ENCODE assay signal across 8 cellular contexts in genomic region chr16:3101841-3102470, GRCh38. TPM values are rescaled to one million over a fixed set of nuclear protein-coding genes. Genes with fewer than 3 reads are reported as not detected.
DNase-seq lines count a peak whose midpoint lies in the region; ATAC-seq, FAIRE-seq and TF ChIP-seq lines count a peak whose summit lies in the region.

No MANE protein-coding gene starts in this region.

- H2BK5ac ChIP-seq in IMR-90 (ENCODE audit: low read depth, low read length, poor library complexity, severe bottlenecking): no peak overlapping the region

- no peak overlapping the region for H4K91ac ChIP-seq in IMR-90 (ENCODE audit: insufficient read depth, low read depth, low read length)

- TF ChIP-seq RAD21 in IMR-90 (IDR thresholded peaks at IDR 0.05; ENCODE audit: low read length): no peak
- no peak for TF ChIP-seq RAD21 in GM12878 (IDR thresholded peaks at IDR 0.05; ENCODE audit: insufficient read depth, low read depth, low read length)

- 57% methylated on average over 3 of the region's 27 CpGs; no CpG with 5 or more reads in 1 of the 2 experiments for WGBS in IMR-90 (ENCODE audit: extremely low coverage in 2 of 2, insufficient read length in 1 of 2), 2 experiments
- 4% methylated on average over 27 of the region's 27 CpGs for WGBS in GM12878 (ENCODE audit: insufficient coverage, insufficient replicate concordance, low lambda C conversion rate, missing lambda C conversion rate)

- peak overlapping the region; percentile 69 to 91 (median 85) for H3K4me2 ChIP-seq in BLaER1 treated with 17β-estradiol and CSF1 and Interleukin-3, amounts not matched to agents 10 nM and 100 nM
- no peak overlapping the region for H3K4me2 ChIP-seq in IMR-90 (ENCODE audit: low read depth, low read length)
- H3K4me2 ChIP-seq in GM12878 (ENCODE audit: control insufficient read depth, insufficient read depth): peak overlapping the region; percentile 38

- BruUV-seq in IMR-90 (replicated peaks; lab: Mats Ljungman, UMichigan): no TSS peak
- no TSS peak for BruUV-seq in GM12878 (replicated peaks; lab: Mats Ljungman, UMichigan)

- H3K18ac ChIP-seq in IMR-90 (ENCODE audit: low read depth, low read length): no peak overlapping the region

- H4K5ac ChIP-seq in IMR-90 (ENCODE audit: low read depth, low read length): no peak overlapping the region

- no peaks in the 10 kb centered on the region for H4K20me1 ChIP-seq in BLaER1 treated with 17β-estradiol and CSF1 and Interleukin-3, amounts not matched to agents 10 nM and 100 nM
- H4K20me1 ChIP-seq in IMR-90 (ENCODE audit: insufficient read depth, low read length): no peaks in the 10 kb centered on the region
- no peaks in the 10 kb centered on the region for H4K20me1 ChIP-seq in GM12878 (ENCODE audit: control insufficient read depth, insufficient read depth)

- H3K56ac ChIP-seq in IMR-90 (ENCODE audit: extremely low read depth, insufficient read depth, low read length): no peak overlapping the region

- TF ChIP-seq POLR2A in IMR-90 (IDR thresholded peaks at IDR 0.05; ENCODE audit: low read depth, low read length) (no peak), GM12878 (IDR thresholded peaks at IDR 0.05; ENCODE audit: low read depth, low read length) (no peak)

- H3K9me1 ChIP-seq in IMR-90 (ENCODE audit: insufficient read depth, low read length): peaks cover 22% of the 10 kb centered on the region

- POLR2A ChIA-PET in IMR-90 (lab: Charles Lee; ENCODE audit: unreplicated experiment): no interaction called here
- POLR2A ChIA-PET in GM12878 (lab: Charles Lee): interaction anchor here (0.6 to 2.0 kb wide), 9 partner anchors 14 to 365 kb away, joined by 3 to 11 read pairs (median 6); partner anchors contain the start of gene ZNF213

- dilution Hi-C loops in IMR-90 (cut with HindIII; ENCODE audit: low sequenced_read_pairs, unreplicated experiment): no loop called here

- no peaks in the 10 kb centered on the region for H3K9me3 ChIP-seq in BLaER1 treated with 17β-estradiol and CSF1 and Interleukin-3, amounts not matched to agents 10 nM and 100 nM (replicated peaks in 1 of 11)
- H3K9me3 ChIP-seq in IMR-90 (ENCODE audit: control insufficient read depth, insufficient read depth, low read length) (no peaks in the 10 kb centered on the region), GM12878 (replicated peaks; ENCODE audit: control insufficient read depth, insufficient read depth, low read length) (no peaks in the 10 kb centered on the region), mononuclear cell (ENCODE audit: low read depth, low read length) (no peaks in the 10 kb centered on the region)

- H2AFZ ChIP-seq in IMR-90 (replicated peaks; ENCODE audit: low read length, poor library complexity): peak overlapping the region; percentile 57
- peak overlapping the region; percentile 95 for H2AFZ ChIP-seq in GM12878 (ENCODE audit: control insufficient read depth, low read depth, low read length)

- SMC1A ChIA-PET in GM12878 (lab: Charles Lee; ENCODE audit: uncharacterized antibody, unreplicated experiment): interaction anchor here (0.9 to 7.4 kb wide), 5 partner anchors 10 to 32 kb away, joined by 3 to 67 read pairs (median 5); partner anchors contain the start of genes ZNF205 and ZNF213

- no peak overlapping the region for H2AK9ac ChIP-seq in IMR-90 (replicated peaks; ENCODE audit: low read depth, low read length, poor library complexity)

- no peak overlapping the region for H2BK20ac ChIP-seq in IMR-90 (ENCODE audit: low read depth, low read length)

- H2BK120ac ChIP-seq in IMR-90 (ENCODE audit: low read depth, low read length): no peak overlapping the region

- no peak for DNase-seq in IMR-90
- no peak for DNase-seq in GM12878 (ENCODE audit: low read depth, low spot score)
- DNase-seq in GM10266 (ENCODE audit: extremely low spot score): no peak
- DNase-seq in NCI-H2227 (lab: John Stamatoyannopoulos, UW; ENCODE audit: unreplicated experiment): no peak
- no peak for DNase-seq in NCI-H2196 (lab: John Stamatoyannopoulos, UW; ENCODE audit: unreplicated experiment)

- no peak overlapping the region for H2BK15ac ChIP-seq in IMR-90 (ENCODE audit: low read depth, low read length)

- no peaks in the 10 kb centered on the region for H3K36me3 ChIP-seq in BLaER1 treated with 17β-estradiol and CSF1 and Interleukin-3, amounts not matched to agents 10 nM and 100 nM
- H3K36me3 ChIP-seq in IMR-90 (ENCODE audit: control insufficient read depth, insufficient read depth, low read length): no peaks in the 10 kb centered on the region
- H3K36me3 ChIP-seq in GM12878 (ENCODE audit: control insufficient read depth in 2 of 2, insufficient read depth in 2 of 2, low read length in 1 of 2): no peaks in the 10 kb centered on the region

- RAD21 ChIA-PET in GM12878 (lab: Charles Lee; ENCODE audit: unreplicated experiment): interaction anchor here (0.7 to 5.0 kb wide), 4 partner anchors 23 to 399 kb away, joined by 3 to 38 read pairs (median 4); no protein-coding TSS in a partner anchor

- peak overlapping the region; percentile 45 to 77 (median 66) for H3K9ac ChIP-seq in BLaER1 treated with 17β-estradiol and CSF1 and Interleukin-3, amounts not matched to agents 10 nM and 100 nM
- H3K9ac ChIP-seq in IMR-90 (ENCODE audit: low read depth, low read length) (no peak overlapping the region), GM12878 (ENCODE audit: control insufficient read depth, insufficient read depth, low read length) (peak overlapping the region; percentile 30; the same call in 1 of the 2 replicates)

- no peak for ATAC-seq in IMR-90 (ENCODE audit: low read depth)
- no peak for ATAC-seq in GM12878
- ATAC-seq in HG02588 (IDR thresholded peaks at IDR 0.05; ENCODE audit: unreplicated experiment): no peak

- H3K4me1 ChIP-seq in BLaER1 treated with 17β-estradiol and CSF1 and Interleukin-3, amounts not matched to agents 10 nM and 100 nM: peaks cover 46 to 90% (median 82%) of the 10 kb centered on the region in 10 experiments
- H3K4me1 ChIP-seq in IMR-90 (ENCODE audit: control insufficient read depth, insufficient read depth, low read length): peaks cover 3% of the 10 kb centered on the region
- H3K4me1 ChIP-seq in GM12878 (ENCODE audit: control insufficient read depth, insufficient read depth, low read length): peaks cover 22% of the 10 kb centered on the region
- H3K4me1 ChIP-seq in mononuclear cell (ENCODE audit: insufficient read depth, low read length): peaks cover 51% of the 10 kb centered on the region

- peak overlapping the region; percentile 30 to 58 (median 42); a peak in 19 of 20 replicates for H3K4me3 ChIP-seq in BLaER1 treated with 17β-estradiol and CSF1 and Interleukin-3, amounts not matched to agents 10 nM and 100 nM
- H3K4me3 ChIP-seq in IMR-90 (ENCODE audit: insufficient read depth, low read depth, low read length) (no peak overlapping the region), GM12878 (peak overlapping the region; percentile 42; the same call in 1 of the 2 replicates), mononuclear cell (ENCODE audit: low read length) (peak overlapping the region; percentile 13)

- intact Hi-C loops in IMR-90 (cut with micrococcal nuclease): no loop called here
- intact Hi-C loops in GM12878 (cut with micrococcal nuclease; ENCODE audit: unreplicated experiment): loop anchor here (2.0 kb wide), 1 partner anchor 25 kb away; no protein-coding TSS in a partner anchor

- no peak overlapping the region for H3K4ac ChIP-seq in IMR-90 (ENCODE audit: low read depth, low read length)

- no peak overlapping the region for H3K23ac ChIP-seq in IMR-90 (ENCODE audit: low read depth, low read length)

- no peak overlapping the region for H3K14ac ChIP-seq in IMR-90 (replicated peaks; ENCODE audit: low read depth, low read length)

- no peaks in the 10 kb centered on the region for H3K27me3 ChIP-seq in BLaER1 treated with 17β-estradiol and CSF1 and Interleukin-3, amounts not matched to agents 10 nM and 100 nM
- H3K27me3 ChIP-seq in IMR-90 (ENCODE audit: control insufficient read depth, insufficient read depth, low read length) (peaks cover 24% of the 10 kb centered on the region), GM12878 (replicated peaks in 1 of 2; ENCODE audit: control insufficient read depth in 2 of 2, insufficient read depth in 2 of 2, low read length in 1 of 2) (no peaks in the 10 kb centered on the region), mononuclear cell (ENCODE audit: insufficient read depth, low read length) (no peaks in the 10 kb centered on the region)

- H3K79me2 ChIP-seq in GM12878 (ENCODE audit: control insufficient read depth, insufficient read depth, low read length): no peaks in the 10 kb centered on the region

- no peak overlapping the region for H4K8ac ChIP-seq in IMR-90 (ENCODE audit: low read depth in 2 of 2, low read length in 2 of 2)

- CTCF ChIA-PET in IMR-90 (lab: Yijun Ruan, JAX) (interaction anchor here (1.2 kb wide), 1 partner anchor 43 kb away, joined by 3 read pairs; no protein-coding TSS in a partner anchor), GM12878 (lab: Yijun Ruan, JAX) (interaction anchor here (0.6 to 21.2 kb wide), 12 partner anchors 9 to 74 kb away, joined by 3 to 396 read pairs (median 4); partner anchors contain the start of gene IL32)

- H2AK5ac ChIP-seq in IMR-90 (ENCODE audit: low read depth, low read length): no peak overlapping the region

- no peaks in the 10 kb centered on the region for H3K79me1 ChIP-seq in IMR-90 (ENCODE audit: low read depth in 1 of 2, low read length in 2 of 2)

- peak overlapping the region; percentile 35 to 83 (median 69); a peak in 21 of 22 replicates for H3K27ac ChIP-seq in BLaER1 treated with 17β-estradiol and CSF1 and Interleukin-3, amounts not matched to agents 10 nM and 100 nM
- H3K27ac ChIP-seq in IMR-90 (ENCODE audit: insufficient read depth, low read length): no peak overlapping the region
- H3K27ac ChIP-seq in GM12878 (ENCODE audit: control insufficient read depth, insufficient read depth): no peak overlapping the region

- FAIRE-seq in GM12878 (lab: Jason Lieb, UNC): no peak

- TF ChIP-seq CTCF in IMR-90 (conservative IDR thresholded peaks at IDR 0.05; ENCODE audit: low read depth, low read length) (no peak), GM12878 (IDR thresholded peaks at IDR 0.05 in 2 of 3, conservative IDR thresholded peaks at IDR 0.05 in 1 of 3; ENCODE audit: control insufficient read depth in 2 of 3, extremely low read depth in 1 of 3, insufficient read depth in 1 of 3, low read depth in 3 of 3, low read length in 3 of 3) (no peak), GM10266 (IDR thresholded peaks at IDR 0.05; ENCODE audit: control insufficient read depth, insufficient read depth, low read depth, missing control alignments) (no peak)

- TF ChIP-seq EP300 in GM12878 (IDR thresholded peaks at IDR 0.05; ENCODE audit: borderline replicate concordance in 1 of 2, control insufficient read depth in 1 of 2, low read depth in 2 of 2, low read length in 2 of 2): no peak

- in situ Hi-C loops in IMR-90 (cut with MboI; ENCODE audit: low sequenced_read_pairs) (loop anchor here (5.0 kb wide), 1 partner anchor 40 kb away; no protein-coding TSS in a partner anchor), GM12878 (cut with MboI) (no loop called here)

RNA-seq across cellular contexts. Expression of gene ZSCAN10, which starts 2.9 kb away (rescaled TPM):
- total RNA-seq in IMR-90 (2012; rRNA removed) (not detected in 2 replicates), GM12878 (2014; rRNA removed) (0.06 TPM in 1 of 2 replicates, not detected in the other), GM12878 (2014; rRNA removed; fragmentation: Illumina TruSeq; extraction: Trizol) (not detected in 2 replicates), GM12878 (2021) (not detected in 2 replicates), mononuclear cell (under 0.01 TPM)
- polyA plus RNA-seq in IMR-90 (2012; rRNA removed) (not detected in 2 replicates), GM12878 (2011; rRNA removed) (not detected in 2 replicates), GM12878 (2014; fragmentation: Illumina TruSeq; extraction: Trizol) (not detected in 2 replicates), GM12878 (2014; fragmentation: Nextera tagmentation; extraction: Ambion mirVana) (not detected), GM12878 (2014; rRNA removed) (0.06 TPM in 1 of 2 replicates, not detected in the other), GM12878 (2016; fragmentation: Nextera tagmentation; extraction: Ambion mirVana) (under 1 TPM in 1 of 2 experiments, not detected in 1; 0.33 TPM)
- polyA plus RNA-seq in IMR-90 (2012; cell fraction: cytosol; rRNA removed): not detected in 2 replicates
- polyA plus RNA-seq in IMR-90 (2012; cell fraction: nucleus; rRNA removed; ENCODE audit: low replicate concordance): 0.02 and 0.12 TPM in 2 replicates
- 0.22 TPM in 1 of 2 replicates, not detected in the other for total RNA-seq in GM12878 (2013; cell fraction: nucleolus; rRNA removed)
- polyA plus RNA-seq in GM12878 (2011; ENCODE audit: low read depth): not detected
- polyA plus RNA-seq in GM12878 (2011; cell fraction: cytosol; rRNA removed): 0.01 and 0.05 TPM in 2 replicates
- polyA plus RNA-seq in GM12878 (2011; cell fraction: nucleus; rRNA removed): 0.07 and 0.15 TPM in 2 replicates
- polyA plus RNA-seq in GM12878 (2012): 0.06 TPM in 1 of 2 replicates, not detected in the other
- polyA minus RNA-seq in GM12878 (2011; rRNA and poly(A)+ RNA removed): not detected in 2 replicates
- polyA minus RNA-seq in GM12878 (2011; cell fraction: cytosol; rRNA and poly(A)+ RNA removed): not detected in 2 replicates
- not detected in 2 replicates for polyA minus RNA-seq in GM12878 (2011; cell fraction: nucleus; rRNA and poly(A)+ RNA removed)

RNA-seq across cellular contexts. Expression of gene ZNF205, which starts 10.4 kb away (rescaled TPM):
- total RNA-seq in IMR-90 (2012; rRNA removed): 8.2 and 8.3 TPM in 2 replicates
- polyA plus RNA-seq in IMR-90 (2012; rRNA removed): 12.7 and 14.5 TPM in 2 replicates
- 9.2 and 18.7 TPM in 2 replicates for polyA plus RNA-seq in IMR-90 (2012; cell fraction: cytosol; rRNA removed)
- polyA plus RNA-seq in IMR-90 (2012; cell fraction: nucleus; rRNA removed; ENCODE audit: low replicate concordance): 15.6 and 43.0 TPM in 2 replicates
- total RNA-seq in GM12878 (2013; cell fraction: nucleolus; rRNA removed): 3.2 and 4.8 TPM in 2 replicates
- total RNA-seq in GM12878 (2014; rRNA removed): 0.71 and 0.90 TPM in 2 replicates
- total RNA-seq in GM12878 (2014; rRNA removed; fragmentation: Illumina TruSeq; extraction: Trizol): 0.32 and 0.63 TPM in 2 replicates
- 1.2 and 1.5 TPM in 2 replicates for total RNA-seq in GM12878 (2021)
- polyA plus RNA-seq in GM12878 (2011; ENCODE audit: low read depth): 0.38 TPM
- polyA plus RNA-seq in GM12878 (2011; rRNA removed): 0.29 and 0.67 TPM in 2 replicates
- 1.1 and 1.9 TPM in 2 replicates for polyA plus RNA-seq in GM12878 (2011; cell fraction: cytosol; rRNA removed)
- 2.0 and 2.8 TPM in 2 replicates for polyA plus RNA-seq in GM12878 (2011; cell fraction: nucleus; rRNA removed)
- 1.8 TPM in 2 replicates for polyA plus RNA-seq in GM12878 (2012)
- polyA plus RNA-seq in GM12878 (2014; fragmentation: Illumina TruSeq; extraction: Trizol): 0.26 TPM in 1 of 2 replicates, not detected in the other
- not detected for polyA plus RNA-seq in GM12878 (2014; fragmentation: Nextera tagmentation; extraction: Ambion mirVana)
- polyA plus RNA-seq in GM12878 (2014; rRNA removed): 0.95 and 1.00 TPM in 2 replicates
- 1 to 10 TPM in 1 of 2 experiments, under 1 TPM in 1; 0.58 to 1.1 TPM for polyA plus RNA-seq in GM12878 (2016; fragmentation: Nextera tagmentation; extraction: Ambion mirVana)
- polyA minus RNA-seq in GM12878 (2011; rRNA and poly(A)+ RNA removed): 0.51 and 1.5 TPM in 2 replicates
- 0.53 and 1.0 TPM in 2 replicates for polyA minus RNA-seq in GM12878 (2011; cell fraction: cytosol; rRNA and poly(A)+ RNA removed)
- 0.57 and 0.73 TPM in 2 replicates for polyA minus RNA-seq in GM12878 (2011; cell fraction: nucleus; rRNA and poly(A)+ RNA removed)
- 0.52 TPM for total RNA-seq in mononuclear cell

RNA-seq across cellular contexts. Expression of gene ZNF213, which starts 32.9 kb away (rescaled TPM):
- 0.56 and 0.72 TPM in 2 replicates for total RNA-seq in IMR-90 (2012; rRNA removed)
- 4.0 and 4.1 TPM in 2 replicates for polyA plus RNA-seq in IMR-90 (2012; rRNA removed)
- polyA plus RNA-seq in IMR-90 (2012; cell fraction: cytosol; rRNA removed): 2.3 and 4.0 TPM in 2 replicates
- polyA plus RNA-seq in IMR-90 (2012; cell fraction: nucleus; rRNA removed; ENCODE audit: low replicate concordance): 1.7 and 4.7 TPM in 2 replicates
- total RNA-seq in GM12878 (2013; cell fraction: nucleolus; rRNA removed): 2.7 and 6.1 TPM in 2 replicates
- total RNA-seq in GM12878 (2014; rRNA removed): 1.1 TPM in 2 replicates
- total RNA-seq in GM12878 (2014; rRNA removed; fragmentation: Illumina TruSeq; extraction: Trizol): 0.83 and 1.2 TPM in 2 replicates
- 7.2 and 9.4 TPM in 2 replicates for total RNA-seq in GM12878 (2021)
- polyA plus RNA-seq in GM12878 (2011; ENCODE audit: low read depth): 2.1 TPM
- polyA plus RNA-seq in GM12878 (2011; rRNA removed): 0.13 and 0.53 TPM in 2 replicates
- 0.73 and 1.0 TPM in 2 replicates for polyA plus RNA-seq in GM12878 (2011; cell fraction: cytosol; rRNA removed)
- 2.0 and 3.8 TPM in 2 replicates for polyA plus RNA-seq in GM12878 (2011; cell fraction: nucleus; rRNA removed)
- 4.8 and 5.3 TPM in 2 replicates for polyA plus RNA-seq in GM12878 (2012)
- polyA plus RNA-seq in GM12878 (2014; fragmentation: Illumina TruSeq; extraction: Trizol): 0.22 and 0.91 TPM in 2 replicates
- polyA plus RNA-seq in GM12878 (2014; fragmentation: Nextera tagmentation; extraction: Ambion mirVana): under 1 TPM; 0.55 to 0.58 TPM
- polyA plus RNA-seq in GM12878 (2014; rRNA removed): 3.1 and 3.2 TPM in 2 replicates
- 1 to 10 TPM; 3.4 to 4.8 TPM for polyA plus RNA-seq in GM12878 (2016; fragmentation: Nextera tagmentation; extraction: Ambion mirVana)
- 0.88 and 1.6 TPM in 2 replicates for polyA minus RNA-seq in GM12878 (2011; rRNA and poly(A)+ RNA removed)
- polyA minus RNA-seq in GM12878 (2011; cell fraction: cytosol; rRNA and poly(A)+ RNA removed): 1.2 and 1.9 TPM in 2 replicates
- 1.1 and 2.1 TPM in 2 replicates for polyA minus RNA-seq in GM12878 (2011; cell fraction: nucleus; rRNA and poly(A)+ RNA removed)
- total RNA-seq in mononuclear cell: 1.6 TPM

RNA-seq across cellular contexts. Expression of gene IL32, which starts 36.5 kb away (rescaled TPM):
- 21.7 and 25.6 TPM in 2 replicates for total RNA-seq in IMR-90 (2012; rRNA removed)
- 95.7 and 99.9 TPM in 2 replicates for polyA plus RNA-seq in IMR-90 (2012; rRNA removed)
- polyA plus RNA-seq in IMR-90 (2012; cell fraction: cytosol; rRNA removed): 129 and 155 TPM in 2 replicates
- polyA plus RNA-seq in IMR-90 (2012; cell fraction: nucleus; rRNA removed; ENCODE audit: low replicate concordance): 61.6 and 113 TPM in 2 replicates
- total RNA-seq in GM12878 (2013; cell fraction: nucleolus; rRNA removed): 76.5 and 84.9 TPM in 2 replicates
- 61.5 and 70.0 TPM in 2 replicates for total RNA-seq in GM12878 (2014; rRNA removed)
- total RNA-seq in GM12878 (2014; rRNA removed; fragmentation: Illumina TruSeq; extraction: Trizol): 25.8 and 27.0 TPM in 2 replicates
- 69.5 and 72.6 TPM in 2 replicates for total RNA-seq in GM12878 (2021)
- 89.9 TPM for polyA plus RNA-seq in GM12878 (2011; ENCODE audit: low read depth)
- 92.5 and 122 TPM in 2 replicates for polyA plus RNA-seq in GM12878 (2011; rRNA removed)
- 206 and 287 TPM in 2 replicates for polyA plus RNA-seq in GM12878 (2011; cell fraction: cytosol; rRNA removed)
- polyA plus RNA-seq in GM12878 (2011; cell fraction: nucleus; rRNA removed): 208 and 325 TPM in 2 replicates
- polyA plus RNA-seq in GM12878 (2012): 178 and 191 TPM in 2 replicates
- 30.5 and 54.4 TPM in 2 replicates for polyA plus RNA-seq in GM12878 (2014; fragmentation: Illumina TruSeq; extraction: Trizol)
- polyA plus RNA-seq in GM12878 (2014; fragmentation: Nextera tagmentation; extraction: Ambion mirVana): 10 to 100 TPM; 44.8 to 49.3 TPM
- 74.1 and 82.0 TPM in 2 replicates for polyA plus RNA-seq in GM12878 (2014; rRNA removed)
- 10 to 100 TPM; 51.1 to 57.2 TPM for polyA plus RNA-seq in GM12878 (2016; fragmentation: Nextera tagmentation; extraction: Ambion mirVana)
- polyA minus RNA-seq in GM12878 (2011; rRNA and poly(A)+ RNA removed): 37.9 and 97.9 TPM in 2 replicates
- polyA minus RNA-seq in GM12878 (2011; cell fraction: cytosol; rRNA and poly(A)+ RNA removed): 52.2 and 53.5 TPM in 2 replicates
- polyA minus RNA-seq in GM12878 (2011; cell fraction: nucleus; rRNA and poly(A)+ RNA removed): 55.2 and 62.4 TPM in 2 replicates
- 115 TPM for total RNA-seq in mononuclear cell

RNA-seq across cellular contexts. Expression of gene MMP25, which starts 55.6 kb away (rescaled TPM):
- total RNA-seq in IMR-90 (2012; rRNA removed): not detected in 2 replicates
- polyA plus RNA-seq in IMR-90 (2012; rRNA removed): 0.07 TPM in 2 replicates
- polyA plus RNA-seq in IMR-90 (2012; cell fraction: cytosol; rRNA removed): 0.03 and 0.07 TPM in 2 replicates
- 0.50 and 0.57 TPM in 2 replicates for polyA plus RNA-seq in IMR-90 (2012; cell fraction: nucleus; rRNA removed; ENCODE audit: low replicate concordance)
- 0.19 and 0.24 TPM in 2 replicates for total RNA-seq in GM12878 (2013; cell fraction: nucleolus; rRNA removed)
- 0.11 and 0.33 TPM in 2 replicates for total RNA-seq in GM12878 (2014; rRNA removed)
- 0.18 and 0.31 TPM in 2 replicates for total RNA-seq in GM12878 (2014; rRNA removed; fragmentation: Illumina TruSeq; extraction: Trizol)
- 0.31 and 0.35 TPM in 2 replicates for total RNA-seq in GM12878 (2021)
- polyA plus RNA-seq in GM12878 (2011; ENCODE audit: low read depth): not detected
- polyA plus RNA-seq in GM12878 (2011; rRNA removed): 0.01 and 0.03 TPM in 2 replicates
- 0.01 and 0.05 TPM in 2 replicates for polyA plus RNA-seq in GM12878 (2011; cell fraction: cytosol; rRNA removed)
- polyA plus RNA-seq in GM12878 (2011; cell fraction: nucleus; rRNA removed): 0.42 and 0.53 TPM in 2 replicates
- polyA plus RNA-seq in GM12878 (2012): 0.83 and 1.1 TPM in 2 replicates
- polyA plus RNA-seq in GM12878 (2014; fragmentation: Illumina TruSeq; extraction: Trizol): 0.06 TPM in 1 of 2 replicates, not detected in the other
- polyA plus RNA-seq in GM12878 (2014; fragmentation: Nextera tagmentation; extraction: Ambion mirVana): under 1 TPM in 1 of 2 experiments, not detected in 1; 0.04 TPM
- polyA plus RNA-seq in GM12878 (2014; rRNA removed): 0.35 and 0.39 TPM in 2 replicates
- under 1 TPM; 0.13 to 0.36 TPM for polyA plus RNA-seq in GM12878 (2016; fragmentation: Nextera tagmentation; extraction: Ambion mirVana)
- polyA minus RNA-seq in GM12878 (2011; rRNA and poly(A)+ RNA removed): 0.07 and 0.67 TPM in 2 replicates
- 0.27 TPM in 1 of 2 replicates, not detected in the other for polyA minus RNA-seq in GM12878 (2011; cell fraction: cytosol; rRNA and poly(A)+ RNA removed)
- polyA minus RNA-seq in GM12878 (2011; cell fraction: nucleus; rRNA and poly(A)+ RNA removed): 0.60 and 0.67 TPM in 2 replicates
- total RNA-seq in mononuclear cell: 1.7 TPM

Comparison
In these comparisons a context has a peak if more than half of its experiments do, and no peak if none do; other contexts are left out.
1. H3K27ac ChIP-seq: peak in BLaER1 treated with 17β-estradiol and CSF1 and Interleukin-3, amounts not matched to agents 10 nM and 100 nM (11 of 11); none in IMR-90 (single experiment) and GM12878 (single experiment).